28 cellular contexts compared by ENCODE assay signal in the genomic region with DNA sequence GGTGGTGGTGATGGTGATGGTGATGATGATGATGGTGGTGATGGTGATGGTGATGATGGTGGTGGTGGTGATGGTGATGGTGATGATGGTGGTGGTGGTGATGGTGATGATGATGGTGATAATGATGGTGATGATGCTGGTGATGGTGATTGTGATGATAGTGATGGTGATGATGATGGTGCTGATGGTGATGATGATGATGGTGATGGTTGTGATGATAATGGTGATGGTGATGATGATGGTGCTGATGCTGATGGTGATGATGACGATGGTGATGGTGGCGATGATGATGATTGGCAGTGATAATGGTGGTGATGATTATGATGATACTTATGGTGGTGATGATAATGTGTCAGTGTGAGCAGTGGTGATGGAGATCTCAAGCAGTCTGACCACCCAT.
"Had no signal": no experiment of that assay in that cellular context is flagged by ENCODE, and none has a peak within 500 bp of the region (broad histone marks: within the 10 kb centered on the region; RNA-seq: fewer than 3 reads in every experiment).

No MANE protein-coding gene starts in this region.

- DNase-seq: natural killer cell; occipital lobe; ovary; posterior cingulate gyrus; psoas muscle; right cardiac atrium; spleen; stimulated activated CD4-positive, alpha-beta T cell treated with anti-CD3 and anti-CD28 coated beads, Interleukin-12 subunit alpha, Interleukin-12 subunit beta, amount 100 ng/mL, for 4 hours; stimulated activated CD4-positive, alpha-beta T cell treated with anti-CD3 and anti-CD28 coated beads, Interleukin-1b, Interleukin-23, amount 100 ng/mL, for 48 hours; stimulated activated CD4-positive, alpha-beta T cell treated with anti-CD3 and anti-CD28 coated beads, Interleukin-4, amount 100 ng/mL, for 1 hour; stimulated activated CD4-positive, alpha-beta T cell treated with anti-CD3 and anti-CD28 coated beads, Interleukin-4, amount 100 ng/mL, for 4 hours; stimulated activated CD8-positive, alpha-beta memory T cell treated with anti-CD3 and anti-CD28 coated beads, Interleukin-4, amount 100 ng/mL, for 48 hours; stimulated activated naive CD4-positive, alpha-beta T cell; stimulated activated naive CD8-positive, alpha-beta T cell treated with anti-CD3 and anti-CD28 coated beads, Interleukin-15, amount 100 ng/mL, for 72 hours; stimulated activated naive CD8-positive, alpha-beta T cell treated with anti-CD3 and anti-CD28 coated beads, Interleukin-15, Interleukin-2, amounts not matched to agents 100 U/mL and 50 U/mL, for 24 hours; substantia nigra; testis; tibial artery; transverse colon; upper lobe of right lung; uterus had no signal

- H3K27me3 ChIP-seq: neural progenitor cell, ovary, testis, transverse colon, upper lobe of right lung, uterus had no signal

- H3K9me3 ChIP-seq: suprapubic skin, testis, transverse colon, upper lobe of right lung had no signal

- H3K27ac ChIP-seq: neural progenitor cell, ovary, parathyroid adenoma, psoas muscle, skin epidermis, spleen, suprapubic skin, testis, tibial artery, transverse colon, upper lobe of right lung, uterus had no signal

- H3K4me1 ChIP-seq: neural progenitor cell, parathyroid adenoma, psoas muscle, spleen, suprapubic skin, testis, tibial artery, upper lobe of right lung, uterus had no signal

- H3K9ac ChIP-seq: neural progenitor cell, parathyroid adenoma had no signal

- H3K79me2 ChIP-seq: parathyroid adenoma had no signal

- H2AFZ ChIP-seq: neural progenitor cell, parathyroid adenoma had no signal

- H3K4me2 ChIP-seq: neural progenitor cell, smooth muscle cell had no signal

- ATAC-seq: natural killer cell; psoas muscle; right cardiac atrium; sciatic nerve; stimulated activated memory B cell treated with anti-CD40 and anti-IgM and Interleukin-4, amounts not matched to agents 10 μg/mL and 1 μg/mL and 100 μg/mL, for 72 hours; stimulated activated naive CD8-positive, alpha-beta T cell treated with anti-CD3 and anti-CD28 coated beads, Interleukin-15, amount 100 ng/mL, for 72 hours; stimulated activated naive CD8-positive, alpha-beta T cell treated with anti-CD3 and anti-CD28 coated beads, Interleukin-15, Interleukin-2, amounts not matched to agents 100 U/mL and 50 U/mL, for 24 hours; upper lobe of right lung had no signal

- H3K36me3 ChIP-seq: neural progenitor cell, ovary, spleen, suprapubic skin, tibial artery, transverse colon, upper lobe of right lung, uterus had no signal

- H3K4me3 ChIP-seq: neural progenitor cell, ovary, psoas muscle, skin epidermis, smooth muscle cell, spleen, suprapubic skin, testis, tibial artery, transverse colon, upper lobe of right lung, uterus had no signal
